ENCODE assay signal across 18 cellular contexts in genomic region chr3:11552289-11553264, GRCh38.
DNase-seq lines count a peak whose midpoint lies in the region; ATAC-seq, FAIRE-seq and TF ChIP-seq lines count a peak whose summit lies in the region.
"Had no signal": no experiment of that assay in that cellular context is flagged by ENCODE, and none has a peak within 500 bp of the region (broad histone marks: within the 10 kb centered on the region; RNA-seq: fewer than 3 reads in every experiment).

No MANE protein-coding gene starts in this region.

- no peak overlapping the region for H3K4me3 Mint-ChIP-seq in activated naive CD4-positive, alpha-beta T cell treated with anti-CD3 and anti-CD28 coated beads, Interleukin-2, amount 50 U/mL, for 24 hours
- H3K4me3 Mint-ChIP-seq in naive thymus-derived CD4-positive, alpha-beta T cell: no peak overlapping the region
- H3K4me3 Mint-ChIP-seq: activated CD8-positive, alpha-beta T cell treated with anti-CD3 and anti-CD28 coated beads for 36 hours; CD4-positive, alpha-beta T cell had no signal

- no peaks in the 10 kb centered on the region for H4K20me1 ChIP-seq in K562 (replicated peaks; ENCODE audit: control insufficient read depth, insufficient read depth, low read length)

- POLR2A ChIA-PET in K562 (lab: Yijun Ruan, JAX): interaction anchor here (0.6 to 1.1 kb wide), 2 partner anchors 16 to 267 kb away, joined by 3 to 4 read pairs; no protein-coding TSS in a partner anchor
- POLR2A ChIA-PET in naive thymus-derived CD4-positive, alpha-beta T cell (lab: Charles Lee): no interaction called here

- no peak for FAIRE-seq in K562 (lab: Jason Lieb, UNC)
- FAIRE-seq: A204.1 had no signal

- TF ChIP-seq POLR2A in K562 (conservative IDR thresholded peaks at IDR 0.05): no peak
- TF ChIP-seq POLR2A in testis (IDR thresholded peaks at IDR 0.05): no peak

- intact Hi-C loops in K562 (cut with micrococcal nuclease) (no loop called here), testis (cut with DNase I; ENCODE audit: low total_unique reads) (no loop called here)
- intact Hi-C loops in naive thymus-derived CD4-positive, alpha-beta T cell (cut with micrococcal nuclease): no loop called here

- peaks cover 0 to 3% of the 10 kb centered on the region in 2 experiments; a peak in 2 of 5 replicates for H3K4me1 ChIP-seq in K562 (replicated peaks in 1 of 2; ENCODE audit: control insufficient read depth in 2 of 2, insufficient read depth in 2 of 2, low read length in 2 of 2)
- H3K4me1 ChIP-seq in naive thymus-derived CD4-positive, alpha-beta T cell (ENCODE audit: control insufficient read depth in 2 of 2, insufficient read depth in 2 of 2, low read length in 2 of 2): no peaks in the 10 kb centered on the region
- peaks cover 52% of the 10 kb centered on the region for H3K4me1 ChIP-seq in testis

- no peaks in the 10 kb centered on the region for H3K9me1 ChIP-seq in K562 (ENCODE audit: control insufficient read depth, insufficient read depth, low read length)

- no peak for DNase-seq in activated naive CD4-positive, alpha-beta T cell (lab: John Stamatoyannopoulos, UW)
- no peak for DNase-seq in K562 (ENCODE audit: extremely low read depth in 1 of 4, low spot score in 3 of 4)
- DNase-seq in naive thymus-derived CD4-positive, alpha-beta T cell: no peak
- no peak for DNase-seq in testis
- no peak for DNase-seq in NCI-H2196 treated with DMSO at 0.1 percent for 48 hours (lab: John Stamatoyannopoulos, UW; ENCODE audit: unreplicated experiment)
- no peak for DNase-seq in stimulated activated CD4-positive, alpha-beta T cell treated with anti-CD3 and anti-CD28 coated beads, Interleukin-4, amount 100 ng/mL, for 24 hours
- DNase-seq: activated CD8-positive, alpha-beta T cell treated with anti-CD3 and anti-CD28 coated beads for 36 hours; CD4-positive, alpha-beta T cell; DND-41; effector CD4-positive, alpha-beta T cell; left colon; NCI-H187; NCI-H524 treated with DMSO at 0.1 percent for 48 hours; transverse colon had no signal

- no peaks in the 10 kb centered on the region for H3K27me3 Mint-ChIP-seq in activated naive CD4-positive, alpha-beta T cell treated with anti-CD3 and anti-CD28 coated beads, Interleukin-2, amount 50 U/mL, for 24 hours
- no peaks in the 10 kb centered on the region for H3K27me3 Mint-ChIP-seq in naive thymus-derived CD4-positive, alpha-beta T cell
- H3K27me3 Mint-ChIP-seq: activated CD8-positive, alpha-beta T cell treated with anti-CD3 and anti-CD28 coated beads for 36 hours; CD4-positive, alpha-beta T cell had no signal

- peaks cover 15% of the 10 kb centered on the region for H3K4me1 Mint-ChIP-seq in activated naive CD4-positive, alpha-beta T cell treated with anti-CD3 and anti-CD28 coated beads, Interleukin-2, amount 50 U/mL, for 24 hours
- peaks cover 3 to 14% (median 10%) of the 10 kb centered on the region in 7 donors for H3K4me1 Mint-ChIP-seq in naive thymus-derived CD4-positive, alpha-beta T cell

- H2AFZ ChIP-seq in K562 (ENCODE audit: low read depth, low read length): no peak overlapping the region

- H3K27ac Mint-ChIP-seq in activated naive CD4-positive, alpha-beta T cell treated with anti-CD3 and anti-CD28 coated beads, Interleukin-2, amount 50 U/mL, for 24 hours: peak overlapping the region; percentile 35
- H3K27ac Mint-ChIP-seq in naive thymus-derived CD4-positive, alpha-beta T cell: peak overlapping the region in 6 of 9 donors; percentile 10 to 61 (median 34)
- H3K27ac Mint-ChIP-seq: activated CD8-positive, alpha-beta T cell treated with anti-CD3 and anti-CD28 coated beads for 36 hours; CD4-positive, alpha-beta T cell had no signal

- BruUV-seq in K562 (replicated peaks; lab: Mats Ljungman, UMichigan): no TSS peak

- H3K79me2 ChIP-seq in K562 (ENCODE audit: control insufficient read depth, insufficient read depth, low read length): no peaks in the 10 kb centered on the region

- no peak for TF ChIP-seq EP300 in K562 (IDR thresholded peaks at IDR 0.05; ENCODE audit: low read length)

- no peak for TF ChIP-seq RAD21 in K562 (CRISPR knock-in tag; conservative IDR thresholded peaks at IDR 0.05 in 1 of 2, IDR thresholded peaks at IDR 0.05 in 1 of 2)

- CTCF ChIA-PET in K562 (lab: Yijun Ruan, JAX; ENCODE audit: low intra/inter-chr PET ratio): no interaction called here
- CTCF ChIA-PET in naive thymus-derived CD4-positive, alpha-beta T cell (lab: Charles Lee): no interaction called here

- H3K36me3 Mint-ChIP-seq in activated naive CD4-positive, alpha-beta T cell treated with anti-CD3 and anti-CD28 coated beads, Interleukin-2, amount 50 U/mL, for 24 hours: peaks cover 9% of the 10 kb centered on the region
- H3K36me3 Mint-ChIP-seq in naive thymus-derived CD4-positive, alpha-beta T cell: peaks cover 4 to 45% (median 31%) of the 10 kb centered on the region in 5 donors

- no peak overlapping the region for H3K4me2 ChIP-seq in K562 (ENCODE audit: insufficient read depth, low read length)

- ATAC-seq in K562 (no peak), HG03280 (IDR thresholded peaks at IDR 0.05; ENCODE audit: unreplicated experiment) (no peak)
- no peak for ATAC-seq in naive thymus-derived CD4-positive, alpha-beta T cell
- ATAC-seq: activated CD8-positive, alpha-beta T cell treated with anti-CD3 and anti-CD28 coated beads for 36 hours; left colon; SK-N-SH treated with all-trans-retinoic acid at 6 μM for 48 hours had no signal

- H3K27me3 ChIP-seq in K562 (ENCODE audit: control insufficient read depth in 2 of 2, insufficient read depth in 2 of 2, low read length in 2 of 2): no peaks in the 10 kb centered on the region
- no peaks in the 10 kb centered on the region for H3K27me3 ChIP-seq in naive thymus-derived CD4-positive, alpha-beta T cell (ENCODE audit: control insufficient read depth in 2 of 2, insufficient read depth in 2 of 2, low read length in 2 of 2)
- H3K27me3 ChIP-seq in testis: no peaks in the 10 kb centered on the region
- H3K27me3 ChIP-seq: transverse colon had no signal

- H3K9me3 ChIP-seq in K562 (replicated peaks; ENCODE audit: control insufficient read depth, insufficient read depth, low read depth, low read length) (no peaks in the 10 kb centered on the region), testis (no peaks in the 10 kb centered on the region)
- H3K9me3 ChIP-seq in naive thymus-derived CD4-positive, alpha-beta T cell (ENCODE audit: control insufficient read depth in 2 of 3, low read length in 3 of 3): no peaks in the 10 kb centered on the region
- H3K9me3 ChIP-seq: transverse colon had no signal

- no peak overlapping the region for H3K27ac ChIP-seq in K562 (ENCODE audit: extremely low read depth, low read depth, low read length)
- H3K27ac ChIP-seq in naive thymus-derived CD4-positive, alpha-beta T cell (ENCODE audit: low read depth, low read length): no peak overlapping the region
- peak overlapping the region; percentile 69 to 80 for H3K27ac ChIP-seq in testis

- in situ Hi-C loops in K562 (cut with MboI): no loop called here

- H3K9me3 Mint-ChIP-seq in activated naive CD4-positive, alpha-beta T cell treated with anti-CD3 and anti-CD28 coated beads, Interleukin-2, amount 50 U/mL, for 24 hours: no peaks in the 10 kb centered on the region
- peaks cover 0 to 28% (median 0%) of the 10 kb centered on the region in 11 donors for H3K9me3 Mint-ChIP-seq in naive thymus-derived CD4-positive, alpha-beta T cell
- H3K9me3 Mint-ChIP-seq: CD4-positive, alpha-beta T cell had no signal

- H3K4me3 ChIP-seq in K562: no peak overlapping the region
- no peak overlapping the region for H3K4me3 ChIP-seq in naive thymus-derived CD4-positive, alpha-beta T cell (ENCODE audit: low read length)
- no peak overlapping the region for H3K4me3 ChIP-seq in testis
- H3K4me3 ChIP-seq: transverse colon had no signal

- H3K36me3 ChIP-seq in K562 (ENCODE audit: control insufficient read depth, insufficient read depth, low read length): peaks cover 3% of the 10 kb centered on the region; the same call in 1 of the 3 replicates
- peaks cover 0 to 45% (median 3%) of the 10 kb centered on the region in 3 experiments for H3K36me3 ChIP-seq in naive thymus-derived CD4-positive, alpha-beta T cell (ENCODE audit: control insufficient read depth in 2 of 3, insufficient read depth in 3 of 3, low read length in 3 of 3)
- no peaks in the 10 kb centered on the region for H3K36me3 ChIP-seq in testis (ENCODE audit: low read depth, missing control alignments)
- H3K36me3 ChIP-seq: transverse colon had no signal

- 81% methylated on average over 15 of the region's 16 CpGs for WGBS in K562 (ENCODE audit: insufficient coverage, low coverage, missing lambda C conversion rate)
- WGBS in testis, 2 donors: 81 to 90% methylated on average over 14 to 16 of the region's 16 CpGs

- TF ChIP-seq CTCF in K562 (IDR thresholded peaks at IDR 0.05 in 2 of 3, conservative IDR thresholded peaks at IDR 0.05 in 1 of 3; ENCODE audit: insufficient read depth in 2 of 3, low read depth in 1 of 3, low read length in 3 of 3) (no peak), testis (IDR thresholded peaks at IDR 0.05) (no peak)

- H3K9ac ChIP-seq in K562 (ENCODE audit: insufficient read depth in 1 of 2, low read depth in 2 of 2, low read length in 2 of 2): no peak overlapping the region

TF ChIP-seq in K562, 482 proteins besides CTCF, POLR2A, EP300 and RAD21:
- TF ChIP-seq BCOR (IDR thresholded peaks at IDR 0.05): 0 out of 2 replicates have a peak, but pooled peaks have one; percentile 20
- TF ChIP-seq FOXK1 (CRISPR knock-in tag; IDR thresholded peaks at IDR 0.05; ENCODE audit: borderline replicate concordance): no peak
- TF ChIP-seq ZFP36 (IDR thresholded peaks at IDR 0.05; ENCODE audit: low read depth, low read length, partially characterized antibody): peak; percentile 59

Comparison
In these comparisons a context has a peak if more than half of its experiments do, and no peak if none do; other contexts are left out.
1. H3K27ac ChIP-seq: peak in testis (2 of 2); none in K562 (single experiment) and naive thymus-derived CD4-positive, alpha-beta T cell (single experiment).